ENCODE assay signal across 16 cellular contexts in the genomic region with DNA sequence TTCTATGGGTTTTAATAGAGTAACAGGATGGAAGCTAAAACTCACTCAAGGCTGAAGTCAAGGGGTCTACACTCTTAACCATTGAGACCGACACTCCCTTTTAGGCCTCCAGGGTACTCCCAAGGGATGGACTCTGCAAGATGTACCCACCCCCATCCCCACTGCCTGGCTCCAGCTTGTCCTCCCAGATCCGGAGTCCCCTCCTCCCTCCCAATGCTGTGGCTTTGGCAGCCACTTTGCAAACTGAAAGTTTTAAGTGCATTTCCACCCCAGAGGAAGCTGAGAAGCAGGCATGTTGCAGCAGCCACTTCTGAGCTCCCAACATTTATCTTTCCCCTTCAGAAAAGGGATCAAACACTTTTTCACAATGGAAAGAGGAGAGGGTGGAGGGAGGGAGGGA.
DNase-seq lines count a peak whose midpoint lies in the region; TF ChIP-seq lines count a peak whose summit lies in the region.
"Had no signal": no experiment of that assay in that cellular context is flagged by ENCODE, and none has a peak within 500 bp of the region (broad histone marks: within the 10 kb centered on the region; RNA-seq: fewer than 3 reads in every experiment).

No MANE protein-coding gene starts in this region.

- DNase-seq in M059J (ENCODE audit: low read depth) (peak; percentile 65), coronary artery (ENCODE audit: low spot score) (no peak), medulla oblongata (ENCODE audit: extremely low spot score) (peak; percentile 17), activated gamma-delta T cell (lab: John Stamatoyannopoulos, UW) (no peak), NCI-H748 (lab: John Stamatoyannopoulos, UW; ENCODE audit: unreplicated experiment) (no peak), SIG-M5 treated with dmso at 0.1 percent for 504 hours (lab: John Stamatoyannopoulos, UW; ENCODE audit: unreplicated experiment) (no peak)
- DNase-seq in activated CD4-positive, alpha-beta T cell treated with anti-CD3 and anti-CD28 coated beads, Interleukin-2, amount 50 U/mL, for 48 hours = no peak
- DNase-seq: activated CD4-positive, CD25-positive, alpha-beta regulatory T cell treated with anti-CD3 and anti-CD28 coated beads, Interleukin-2, amount 50 U/mL, for 72 hours; activated naive CD8-positive, alpha-beta T cell treated with anti-CD3 and anti-CD28 coated beads, Interleukin-2, amount 10 ng/mL, durations not matched to agents 7 days and 5 days; activated T-cell treated with anti-CD3 and anti-CD28 coated beads for 4 hours; mucosa of descending colon; NCI-H345; psoas muscle; stimulated activated CD8-positive, alpha-beta memory T cell treated with anti-CD3 and anti-CD28 coated beads, Interleukin-4, amount 100 ng/mL, for 48 hours; thyroid gland had no signal

- H3K4me2 ChIP-seq in BLaER1 = peak overlapping the region; percentile 81

- no peak for TF ChIP-seq CTCF in coronary artery (IDR thresholded peaks at IDR 0.05)

- peak overlapping the region; percentile 72 for H3K27ac ChIP-seq in BLaER1
- H3K27ac ChIP-seq in coronary artery = peak overlapping the region; percentile 34 to 42
- H3K27ac ChIP-seq: psoas muscle, thyroid gland had no signal

- no peaks in the 10 kb centered on the region for H3K36me3 ChIP-seq in BLaER1
- H3K36me3 ChIP-seq: thyroid gland had no signal

- no peaks in the 10 kb centered on the region for H3K9me3 ChIP-seq in BLaER1
- H3K9me3 ChIP-seq: mucosa of descending colon, psoas muscle, thyroid gland had no signal

- peak overlapping the region; percentile 59 for H3K9ac ChIP-seq in BLaER1

- H4K20me1 ChIP-seq in BLaER1 = no peaks in the 10 kb centered on the region

- H3K4me1 ChIP-seq in BLaER1 = peaks cover 53% of the 10 kb centered on the region
- H3K4me1 ChIP-seq: psoas muscle, thyroid gland had no signal

- peak overlapping the region; percentile 5; the same call in 1 of the 2 replicates for H3K4me3 ChIP-seq in BLaER1
- peak overlapping the region; percentile 17 for H3K4me3 ChIP-seq in coronary artery
- H3K4me3 ChIP-seq: mucosa of descending colon, psoas muscle, thyroid gland had no signal

- no peaks in the 10 kb centered on the region for H3K27me3 ChIP-seq in BLaER1
- H3K27me3 ChIP-seq: thyroid gland had no signal

Comparison
In these comparisons a context has a peak if more than half of its experiments do, and no peak if none do; other contexts are left out.
1. DNase-seq: peak in M059J (single experiment) and medulla oblongata (single experiment); none in coronary artery (single experiment), activated gamma-delta T cell (single experiment), activated CD4-positive, alpha-beta T cell treated with anti-CD3 and anti-CD28 coated beads, Interleukin-2, amount 50 U/mL, for 48 hours (0 of 2), NCI-H748 (single experiment) and SIG-M5 treated with dmso at 0.1 percent for 504 hours (single experiment).